Comparison of ENCODE assay signal across 12 cellular contexts in the genomic region with DNA sequence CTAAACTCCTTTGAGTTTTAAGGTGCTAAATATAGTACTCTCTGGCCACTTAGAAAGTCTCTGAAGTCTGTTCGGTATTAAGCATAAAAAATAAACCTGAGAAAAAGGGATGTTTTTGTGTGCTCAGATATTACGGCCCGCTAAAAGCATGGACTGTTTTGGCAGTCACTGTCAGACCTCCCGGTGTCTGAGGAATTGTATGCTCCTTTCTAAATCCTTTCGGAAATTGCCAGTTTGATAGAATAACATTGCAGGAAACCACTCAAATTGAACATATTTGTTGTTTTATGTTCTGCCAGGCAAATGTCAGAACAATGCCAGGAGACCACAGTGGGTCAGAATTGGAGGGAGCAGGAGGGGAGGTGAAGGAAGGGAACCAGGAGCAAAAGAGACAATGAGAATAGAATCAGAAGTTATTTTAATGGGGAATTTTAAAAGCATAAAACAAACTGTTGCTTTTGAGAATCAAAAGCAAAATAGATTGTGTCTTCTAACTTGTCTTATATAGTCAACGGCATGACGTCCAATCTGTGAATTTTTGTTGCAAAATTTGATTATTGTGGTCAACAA.
DNase-seq lines count a peak whose midpoint lies in the region; ATAC-seq and TF ChIP-seq lines count a peak whose summit lies in the region.
"Had no signal": no experiment of that assay in that cellular context is flagged by ENCODE, and none has a peak within 500 bp of the region (broad histone marks: within the 10 kb centered on the region; RNA-seq: fewer than 3 reads in every experiment).

No MANE protein-coding gene starts in this region.

- H3K4me3 Mint-ChIP-seq in endodermal cell = no peak overlapping the region
- H3K4me3 Mint-ChIP-seq: activated naive CD8-positive, alpha-beta T cell treated with anti-CD3 and anti-CD28 coated beads, Interleukin-2, amount 50 U/mL, for 24 hours had no signal

- H3K9me2 ChIP-seq in PC-3 (replicated peaks; ENCODE audit: low read length) = no peaks in the 10 kb centered on the region

- no peaks in the 10 kb centered on the region for H3K36me3 Mint-ChIP-seq in endodermal cell (ENCODE audit: low read depth)

- no peaks in the 10 kb centered on the region for H4K20me1 ChIP-seq in PC-3 (ENCODE audit: low read length)

- H3K9me3 Mint-ChIP-seq in endodermal cell = no peaks in the 10 kb centered on the region
- H3K9me3 Mint-ChIP-seq: activated naive CD8-positive, alpha-beta T cell treated with anti-CD3 and anti-CD28 coated beads, Interleukin-2, amount 50 U/mL, for 24 hours had no signal

- no peaks in the 10 kb centered on the region for H3F3A ChIP-seq in PC-3 (ENCODE audit: low read length, unreplicated experiment)

- H3K9ac ChIP-seq in PC-3 (ENCODE audit: low read length) = peak overlapping the region; percentile 66
- H3K9ac ChIP-seq in endodermal cell (ENCODE audit: extremely low read depth, low read length, poor library complexity, severe bottlenecking) = no peak overlapping the region

- POLR2A ChIA-PET in AG04449 (lab: Yijun Ruan, JAX) = interaction anchor here (0.6 to 1.4 kb wide), 3 partner anchors 35 to 258 kb away, joined by 3 to 5 read pairs (median 4); a partner anchor contains a TSS
- POLR2A ChIA-PET in PC-3 (lab: Charles Lee; ENCODE audit: unreplicated experiment) = interaction anchor here (0.6 kb wide), 3 partner anchors 28 to 599 kb away, joined by 3 to 6 read pairs (median 5); no protein-coding TSS in a partner anchor

- H3K79me2 ChIP-seq in PC-3 (ENCODE audit: low read length) = no peaks in the 10 kb centered on the region

- no TSS peak for BruUV-seq in PC-3 (replicated peaks; lab: Mats Ljungman, UMichigan)

- CTCF ChIA-PET in AG04449 (lab: Yijun Ruan, JAX) (interaction anchor here (1.3 kb wide), 1 partner anchor 260 kb away, joined by 3 read pairs; no protein-coding TSS in a partner anchor), PC-3 (lab: Charles Lee) (no interaction called here)

- peak overlapping the region; percentile 53 for H3K27ac Mint-ChIP-seq in endodermal cell
- H3K27ac Mint-ChIP-seq: activated naive CD8-positive, alpha-beta T cell treated with anti-CD3 and anti-CD28 coated beads, Interleukin-2, amount 50 U/mL, for 24 hours had no signal

- DNase-seq in AG04449 (ENCODE audit: low read depth, low spot score) (peak; percentile 26), PC-3 (no peak), endodermal cell (no peak), omental fat pad (ENCODE audit: low spot score) (no peak), occipital lobe (lab: John Stamatoyannopoulos, UW) (no peak), MV-4-11 (lab: John Stamatoyannopoulos, UW) (no peak), DMS79 (lab: John Stamatoyannopoulos, UW) (no peak)
- DNase-seq: activated CD4-positive, alpha-beta T cell treated with anti-CD3 and anti-CD28 coated beads for 4 hours; activated naive CD8-positive, alpha-beta T cell treated with anti-CD3 and anti-CD28 coated beads, Interleukin-2, amount 50 U/mL, for 24 hours; GOT3; upper lobe of left lung had no signal

- WGBS in endodermal cell (ENCODE audit: insufficient coverage in 1 of 2, insufficient read length in 1 of 2), 2 experiments = 78 to 84% methylated on average over 7 of the region's 7 CpGs

- H3K36me3 ChIP-seq in PC-3 (ENCODE audit: low read depth, low read length) (no peaks in the 10 kb centered on the region), endodermal cell (ENCODE audit: control insufficient read depth, insufficient read depth, low read length) (no peaks in the 10 kb centered on the region)
- H3K36me3 ChIP-seq: upper lobe of left lung had no signal

- intact Hi-C loops in PC-3 (cut with micrococcal nuclease) = loop anchor here (1.0 to 2.0 kb wide), 2 partner anchors 35 to 94 kb away; no protein-coding TSS in a partner anchor

- peak overlapping the region; percentile 20 for H3K4me3 ChIP-seq in AG04449 (ENCODE audit: low read depth, low read length)
- H3K4me3 ChIP-seq in PC-3 (ENCODE audit: low read length) = no peak overlapping the region
- H3K4me3 ChIP-seq in endodermal cell (ENCODE audit: low read length) = no peak overlapping the region
- H3K4me3 ChIP-seq: upper lobe of left lung had no signal

- H3K9me3 ChIP-seq in PC-3 (ENCODE audit: low read length) (no peaks in the 10 kb centered on the region), endodermal cell (ENCODE audit: control insufficient read depth, low read length) (no peaks in the 10 kb centered on the region)
- H3K9me3 ChIP-seq: upper lobe of left lung had no signal

- H3K27me3 Mint-ChIP-seq in endodermal cell (ENCODE audit: insufficient read depth) = no peaks in the 10 kb centered on the region
- H3K27me3 Mint-ChIP-seq: activated naive CD8-positive, alpha-beta T cell treated with anti-CD3 and anti-CD28 coated beads, Interleukin-2, amount 50 U/mL, for 24 hours had no signal

- TF ChIP-seq CTCF in AG04449 (IDR thresholded peaks at IDR 0.05; ENCODE audit: insufficient read depth, low read length, missing control alignments) (no peak), PC-3 (conservative IDR thresholded peaks at IDR 0.05; ENCODE audit: low read depth, low read length) (no peak), endodermal cell (conservative IDR thresholded peaks at IDR 0.05) (no peak), omental fat pad (IDR thresholded peaks at IDR 0.05) (no peak)

- peak overlapping the region; percentile 62 for H3K4me2 ChIP-seq in PC-3 (ENCODE audit: low read length)

- H3K4me1 ChIP-seq in PC-3 (ENCODE audit: insufficient read depth, low read length) (peaks cover 59% of the 10 kb centered on the region), endodermal cell (ENCODE audit: control insufficient read depth, insufficient read depth, low read length) (peaks cover 3% of the 10 kb centered on the region)

- H3K27ac ChIP-seq in PC-3 (ENCODE audit: low read length) (peak overlapping the region; percentile 98), endodermal cell (ENCODE audit: low read depth, low read length) (no peak overlapping the region)

- H3K27me3 ChIP-seq in PC-3 (ENCODE audit: low read length) (no peaks in the 10 kb centered on the region), endodermal cell (ENCODE audit: control insufficient read depth, insufficient read depth, low read length, poor library complexity, severe bottlenecking) (no peaks in the 10 kb centered on the region)
- H3K27me3 ChIP-seq: upper lobe of left lung had no signal

- H2AFZ ChIP-seq in PC-3 (ENCODE audit: low read length) = no peak overlapping the region

- peaks cover 16% of the 10 kb centered on the region for H3K4me1 Mint-ChIP-seq in endodermal cell
- H3K4me1 Mint-ChIP-seq: activated naive CD8-positive, alpha-beta T cell treated with anti-CD3 and anti-CD28 coated beads, Interleukin-2, amount 50 U/mL, for 24 hours had no signal

- ATAC-seq in PC-3 = no peak
- ATAC-seq in omental fat pad (ENCODE audit: low FRiP score) = peak; percentile 11
- no peak for ATAC-seq in GM18858 (IDR thresholded peaks at IDR 0.05; ENCODE audit: unreplicated experiment)
- ATAC-seq: activated naive CD8-positive, alpha-beta T cell treated with anti-CD3 and anti-CD28 coated beads, Interleukin-2, amount 50 U/mL, for 24 hours had no signal
